ENCODE assay signal across 8 cellular contexts in genomic region chr6:158660331-158660730, GRCh38. TPM values are rescaled to one million over a fixed set of nuclear protein-coding genes. Genes with fewer than 3 reads are reported as not detected.
DNase-seq lines count a peak whose midpoint lies in the region; TF ChIP-seq lines count a peak whose summit lies in the region.

No MANE protein-coding gene starts in this region.

- H3K4me3 Mint-ChIP-seq in HFFc6 = no peak overlapping the region
- H3K4me3 Mint-ChIP-seq in activated naive CD4-positive, alpha-beta T cell treated with anti-CD3 and anti-CD28 coated beads, Interleukin-2, amount 10 ng/mL, durations not matched to agents 7 days and 5 days = no peak overlapping the region

- DNase-seq in DMS153 treated with DMSO at 0.1 percent for 48 hours (lab: John Stamatoyannopoulos, UW; ENCODE audit: unreplicated experiment) = peak; percentile 95
- DNase-seq in HFFc6 = no peak
- DNase-seq in NCI-H748 (lab: John Stamatoyannopoulos, UW; ENCODE audit: unreplicated experiment) = peak; percentile 95
- peak; percentile 68 for DNase-seq in activated naive CD4-positive, alpha-beta T cell treated with anti-CD3 and anti-CD28 coated beads, Interleukin-2, amount 10 ng/mL, durations not matched to agents 7 days and 5 days
- DNase-seq in left kidney (ENCODE audit: low read depth, low spot score) = peak; percentile 56
- DNase-seq in pons (ENCODE audit: low spot score) = no peak
- DNase-seq in posterior vena cava (ENCODE audit: low spot score) = no peak
- no peak for DNase-seq in KG1 (lab: John Stamatoyannopoulos, UW)

- no peaks in the 10 kb centered on the region for H3K9me3 Mint-ChIP-seq in HFFc6
- H3K9me3 Mint-ChIP-seq in activated naive CD4-positive, alpha-beta T cell treated with anti-CD3 and anti-CD28 coated beads, Interleukin-2, amount 10 ng/mL, durations not matched to agents 7 days and 5 days = no peaks in the 10 kb centered on the region

- intact Hi-C loops in posterior vena cava (cut with DNase I) = no loop called here

- CTCF ChIA-PET in activated naive CD4-positive, alpha-beta T cell treated with anti-CD3 and anti-CD28 coated beads, Interleukin-2, amount 10 ng/mL, durations not matched to agents 7 days and 5 days (lab: Charles Lee) = interaction anchor here (0.8 to 7.0 kb wide), 10 partner anchors 9 to 314 kb away, joined by 3 to 133 read pairs (median 5); partner anchors contain the start of genes DYNLT1 and SYTL3

- no peaks in the 10 kb centered on the region for H3K27me3 Mint-ChIP-seq in HFFc6 (ENCODE audit: insufficient read depth)
- no peaks in the 10 kb centered on the region for H3K27me3 Mint-ChIP-seq in activated naive CD4-positive, alpha-beta T cell treated with anti-CD3 and anti-CD28 coated beads, Interleukin-2, amount 10 ng/mL, durations not matched to agents 7 days and 5 days

- peak; percentile 76 for TF ChIP-seq CTCF in HFFc6 (IDR thresholded peaks at IDR 0.05)

- H3K27ac Mint-ChIP-seq in HFFc6 = no peak overlapping the region
- peak overlapping the region; percentile 52 for H3K27ac Mint-ChIP-seq in activated naive CD4-positive, alpha-beta T cell treated with anti-CD3 and anti-CD28 coated beads, Interleukin-2, amount 10 ng/mL, durations not matched to agents 7 days and 5 days

- peaks cover 43% of the 10 kb centered on the region for H3K4me1 Mint-ChIP-seq in HFFc6 (ENCODE audit: low read depth)
- peaks cover 67% of the 10 kb centered on the region for H3K4me1 Mint-ChIP-seq in activated naive CD4-positive, alpha-beta T cell treated with anti-CD3 and anti-CD28 coated beads, Interleukin-2, amount 10 ng/mL, durations not matched to agents 7 days and 5 days

- no peaks in the 10 kb centered on the region for H3K36me3 Mint-ChIP-seq in HFFc6 (ENCODE audit: low read depth)
- H3K36me3 Mint-ChIP-seq in activated naive CD4-positive, alpha-beta T cell treated with anti-CD3 and anti-CD28 coated beads, Interleukin-2, amount 10 ng/mL, durations not matched to agents 7 days and 5 days = peaks cover 55% of the 10 kb centered on the region

RNA-seq across cellular contexts. Expression of gene SYTL3, which starts 10.5 kb away (rescaled TPM):
- total RNA-seq in HFFc6 (2021; fragmentation: NEBNext Ultra II Directional; extraction: Animal tissue kit (Norgen Biotek cat#: 25700)) = 1 to 10 TPM; 3.1 to 5.7 (median 3.9) TPM
- 1 to 10 TPM; 2.0 to 6.5 TPM for total RNA-seq in posterior vena cava

RNA-seq across cellular contexts. Expression of gene DYNLT1, which starts 15.8 kb away (rescaled TPM):
- 100 to 1,000 TPM; 163 to 185 (median 170) TPM for total RNA-seq in HFFc6 (2021; fragmentation: NEBNext Ultra II Directional; extraction: Animal tissue kit (Norgen Biotek cat#: 25700))
- total RNA-seq in posterior vena cava = 10 to 100 TPM; 91.3 to 91.4 TPM

Comparison
In these comparisons a context has a peak if more than half of its experiments do, and no peak if none do; other contexts are left out.
1. DNase-seq: peak in DMS153 treated with DMSO at 0.1 percent for 48 hours (single experiment), NCI-H748 (single experiment), activated naive CD4-positive, alpha-beta T cell treated with anti-CD3 and anti-CD28 coated beads, Interleukin-2, amount 10 ng/mL, durations not matched to agents 7 days and 5 days (single experiment) and left kidney (single experiment); none in HFFc6 (single experiment), pons (single experiment), posterior vena cava (single experiment) and KG1 (single experiment).